In the genomic region with DNA sequence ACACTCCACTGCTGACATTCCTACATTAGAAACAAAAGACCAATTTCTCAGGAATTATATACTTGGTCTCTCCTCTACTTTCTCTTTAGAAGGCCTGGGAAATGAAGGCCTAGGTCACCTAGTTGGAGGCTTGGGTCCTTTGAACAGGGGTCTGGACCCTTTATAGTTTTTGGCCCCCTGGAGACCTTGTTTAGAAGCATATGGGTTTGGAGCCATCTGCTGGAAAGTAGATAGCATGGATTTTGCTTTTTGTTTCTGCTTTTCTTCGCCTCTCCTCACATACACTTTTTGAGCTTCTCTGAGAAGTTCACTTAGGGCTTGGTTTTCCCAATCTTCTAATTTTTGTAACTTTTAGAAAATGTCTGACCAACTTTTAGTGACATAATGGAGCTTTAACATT, we compare ENCODE assay signal across 11 cellular contexts.
DNase-seq lines count a peak whose midpoint lies in the region; TF ChIP-seq lines count a peak whose summit lies in the region.
"Had no signal": no experiment of that assay in that cellular context is flagged by ENCODE, and none has a peak within 500 bp of the region (broad histone marks: within the 10 kb centered on the region; RNA-seq: fewer than 3 reads in every experiment).

No MANE protein-coding gene starts in this region.

- no peak overlapping the region for H3K27ac ChIP-seq in brain microvascular endothelial cell
- no peak overlapping the region for H3K27ac ChIP-seq in mesendoderm (ENCODE audit: low read depth, low read length)
- H3K27ac ChIP-seq: neutrophil had no signal

- H3K9me3 ChIP-seq in Loucy (ENCODE audit: insufficient read depth, low read depth, low read length) (peaks cover 9% of the 10 kb centered on the region; the same call in 1 of the 2 replicates), HAP-1 (no peaks in the 10 kb centered on the region)

- no peak overlapping the region for H3K23ac ChIP-seq in mesendoderm (ENCODE audit: low read length)

- no peak overlapping the region for H2AFZ ChIP-seq in Loucy (ENCODE audit: low read length)

- H2BK120ac ChIP-seq in mesendoderm (ENCODE audit: low read depth, low read length), result no peak overlapping the region

- H3K36me3 ChIP-seq in Loucy (ENCODE audit: insufficient read depth, low read length) (no peaks in the 10 kb centered on the region), brain microvascular endothelial cell (replicated peaks) (no peaks in the 10 kb centered on the region), mesendoderm (ENCODE audit: control insufficient read depth, insufficient read depth, low read length) (no peaks in the 10 kb centered on the region), HAP-1 (replicated peaks) (no peaks in the 10 kb centered on the region)
- H3K36me3 ChIP-seq: neutrophil had no signal

- no peaks in the 10 kb centered on the region for H3K9me2 ChIP-seq in Loucy (replicated peaks; ENCODE audit: low read depth, low read length)

- H3K18ac ChIP-seq in mesendoderm (ENCODE audit: low read length), result no peak overlapping the region

- H2BK15ac ChIP-seq in mesendoderm (replicated peaks; ENCODE audit: low read depth), result no peak overlapping the region

- no peak overlapping the region for H3K4ac ChIP-seq in mesendoderm (ENCODE audit: low read depth, low read length)

- no peaks in the 10 kb centered on the region for H3K79me1 ChIP-seq in mesendoderm (ENCODE audit: low read length)

- no peak overlapping the region for H3K56ac ChIP-seq in mesendoderm (ENCODE audit: low read length)

- no peak overlapping the region for H4K5ac ChIP-seq in mesendoderm (ENCODE audit: low read length)

- H3K4me3 ChIP-seq in Loucy (ENCODE audit: low read length, poor library complexity, severe bottlenecking) (no peak overlapping the region), brain microvascular endothelial cell (ENCODE audit: low read depth, low read length) (no peak overlapping the region), mesendoderm (ENCODE audit: low read length) (no peak overlapping the region), HAP-1 (no peak overlapping the region)

- TF ChIP-seq CTCF in Loucy (conservative IDR thresholded peaks at IDR 0.05; ENCODE audit: low read length) (peak; percentile 44), brain microvascular endothelial cell (IDR thresholded peaks at IDR 0.05; ENCODE audit: low read depth, low read length, missing control alignments) (peak; percentile 53)

- WGBS in mesendoderm (ENCODE audit: extremely low coverage, insufficient coverage, low lambda C conversion rate), result no CpG with 5 or more reads among the region's 1 CpG

- H3K9ac ChIP-seq in Loucy (ENCODE audit: low read depth, low read length, poor library complexity, severe bottlenecking) (no peak overlapping the region), mesendoderm (ENCODE audit: low read length) (no peak overlapping the region)

- H4K20me1 ChIP-seq in Loucy (ENCODE audit: insufficient read depth, low read length, poor library complexity, severe bottlenecking), result no peaks in the 10 kb centered on the region

- DNase-seq in Ammon's horn (ENCODE audit: low spot score) (peak; percentile 24), brain microvascular endothelial cell (no peak), mesendoderm (peak; percentile 40), NCI-H1436 treated with DMSO at 0.1 percent for 48 hours (lab: John Stamatoyannopoulos, UW) (no peak), HAP-1 (ENCODE audit: low spot score in 2 of 2) (no peak), KG1 (lab: John Stamatoyannopoulos, UW) (no peak)
- DNase-seq in activated effector memory CD4-positive, alpha-beta T cell treated with Interleukin-2 at 50 U/mL for 16 hours, result no peak
- DNase-seq: activated B cell treated with CpG ODN at 0.5 μM for 24 hours, EL had no signal

- H3F3A ChIP-seq in Loucy (ENCODE audit: low read depth), result no peaks in the 10 kb centered on the region

- no peak overlapping the region for H4K8ac ChIP-seq in mesendoderm (ENCODE audit: low read depth, low read length)

- H3K4me1 ChIP-seq in Loucy (ENCODE audit: insufficient read depth, low read length, poor library complexity, severe bottlenecking), result no peaks in the 10 kb centered on the region
- H3K4me1 ChIP-seq in mesendoderm (ENCODE audit: control insufficient read depth, low read depth, low read length), result no peaks in the 10 kb centered on the region
- H3K4me1 ChIP-seq in HAP-1, result no peaks in the 10 kb centered on the region

- H3K27me3 ChIP-seq in Loucy (ENCODE audit: insufficient read depth, low read length, poor library complexity, severe bottlenecking) (no peaks in the 10 kb centered on the region), brain microvascular endothelial cell (replicated peaks) (no peaks in the 10 kb centered on the region), mesendoderm (ENCODE audit: insufficient read depth, low read length, poor library complexity) (no peaks in the 10 kb centered on the region), HAP-1 (ENCODE audit: low read depth) (no peaks in the 10 kb centered on the region)
- H3K27me3 ChIP-seq: neutrophil had no signal

- H3K4me2 ChIP-seq in Loucy (ENCODE audit: low read depth, low read length, poor library complexity, severe bottlenecking) (no peak overlapping the region), mesendoderm (ENCODE audit: low read length) (no peak overlapping the region)

- no peak overlapping the region for H2AK5ac ChIP-seq in mesendoderm (ENCODE audit: low read length)

- no peak overlapping the region for H2BK5ac ChIP-seq in mesendoderm (ENCODE audit: low read length)

- no peaks in the 10 kb centered on the region for H3K79me2 ChIP-seq in Loucy (ENCODE audit: insufficient read depth, low read length)
- no peaks in the 10 kb centered on the region for H3K79me2 ChIP-seq in mesendoderm (ENCODE audit: control insufficient read depth, insufficient read depth, low read length)

- in situ Hi-C loops in brain microvascular endothelial cell (cut with HindIII; ENCODE audit: low pct_ligation_motif_present, low sequenced_read_pairs), result no loop called here
- in situ Hi-C loops in HAP-1 (cut with MboI; ENCODE audit: low sequenced_read_pairs), result no loop called here

Comparison
In these comparisons a context has a peak if more than half of its experiments do, and no peak if none do; other contexts are left out.
1. DNase-seq: peak in Ammon's horn (single experiment) and mesendoderm (single experiment); none in brain microvascular endothelial cell (single experiment), NCI-H1436 treated with DMSO at 0.1 percent for 48 hours (single experiment), activated effector memory CD4-positive, alpha-beta T cell treated with Interleukin-2 at 50 U/mL for 16 hours (single experiment), HAP-1 (0 of 2) and KG1 (single experiment).